Comparison of ENCODE assay signal across 1 cellular context in genomic region chr2:123953848-123954247, GRCh38.
TF ChIP-seq lines count a peak whose summit lies in the region.

No MANE protein-coding gene starts in this region.

TF ChIP-seq in SK-N-SH treated with all-trans-retinoic acid at 6 μM for 48 hours, 23 proteins besides CTCF, POLR2A, EP300 and RAD21 (continued from another document):
- TF ChIP-seq CREB5 (CRISPR knock-in tag; IDR thresholded peaks at IDR 0.05; ENCODE audit: low read depth) (0 out of 2 replicates have a peak, but pooled peaks have one; percentile 47), BACH2 (CRISPR knock-in tag; IDR thresholded peaks at IDR 0.05; ENCODE audit: borderline replicate concordance) (no peak), TSHZ2 (CRISPR knock-in tag; IDR thresholded peaks at IDR 0.05) (no peak)
